In genomic region chr18:75005622-75006021, GRCh38 we compare ENCODE assay signal across 20 cellular contexts.
A peak's percentile ranks its signal among the peaks of the same experiment; 100 is the strongest.
DNase-seq lines count a peak whose midpoint lies in the region; ATAC-seq and TF ChIP-seq lines count a peak whose summit lies in the region.
"Had no signal": no experiment of that assay in that cellular context is flagged by ENCODE, and none has a peak within 500 bp of the region (broad histone marks: within the 10 kb centered on the region; RNA-seq: fewer than 3 reads in every experiment).

No MANE protein-coding gene starts in this region.

- no peaks in the 10 kb centered on the region for H3K9me3 ChIP-seq in ovary

- TF ChIP-seq CTCF in WI38 (IDR thresholded peaks at IDR 0.05; ENCODE audit: low read depth, low read length) (no peak), fibroblast of mammary gland (conservative IDR thresholded peaks at IDR 0.05; ENCODE audit: control insufficient read depth, insufficient read depth, low read depth, low read length) (no peak), ovary (IDR thresholded peaks at IDR 0.05) (no peak)

- peak overlapping the region; percentile 23 for H3K4me3 ChIP-seq in WI38 (ENCODE audit: low read depth, low read length)
- no peak overlapping the region for H3K4me3 ChIP-seq in fibroblast of mammary gland (ENCODE audit: control insufficient read depth, low read depth, low read length)
- no peak overlapping the region for H3K4me3 ChIP-seq in ovary

- no peak overlapping the region for H3K27ac ChIP-seq in ovary
- H3K27ac ChIP-seq: C4-2B, KMS-11 had no signal

- no peak for ATAC-seq in GM21737 (IDR thresholded peaks at IDR 0.05; ENCODE audit: unreplicated experiment)
- ATAC-seq in HG02970 (IDR thresholded peaks at IDR 0.05; ENCODE audit: low FRiP score, unreplicated experiment), result no peak
- no peak for ATAC-seq in GM18907 (IDR thresholded peaks at IDR 0.05; ENCODE audit: unreplicated experiment)
- ATAC-seq: Panc1, SK-N-SH treated with all-trans-retinoic acid at 6 μM for 48 hours had no signal

- no peaks in the 10 kb centered on the region for H3K27me3 ChIP-seq in ovary

- no peak for TF ChIP-seq POLR2A in ovary (IDR thresholded peaks at IDR 0.05)

- WGBS in ovary, 3 donors, result 8 to 49% (median 10%) methylated on average over 8 of the region's 8 CpGs

- peaks cover 9% of the 10 kb centered on the region for H3K4me1 ChIP-seq in ovary (ENCODE audit: insufficient read depth)

- no peaks in the 10 kb centered on the region for H3K36me3 ChIP-seq in ovary

- intact Hi-C loops in ovary (cut with DNase I), result no loop called here

- no peak for TF ChIP-seq EP300 in ovary (IDR thresholded peaks at IDR 0.05)

- DNase-seq in AG08396 (ENCODE audit: low spot score) (peak; percentile 17), fibroblast of mammary gland (ENCODE audit: low read depth) (peak; percentile 19), ovary (peak in 3 of 5 donors; percentile 30 to 49 (median 37))
- DNase-seq: Calu3; CD8-positive, alpha-beta memory T cell; HFFc6; NCI-H1105; NCI-H2029 treated with DMSO at 0.1 percent for 48 hours; NCI-H226; NCI-H510A treated with DMSO at 0.1 percent for 48 hours; NCI-H774; NK-92 treated with Interleukin-12 subunit alpha and Interleukin-12 subunit beta, amount 100 ng/mL, for 24 hours had no signal
